In genomic region chr4:186020106-186020792, GRCh38 we compare ENCODE assay signal across 2 cellular contexts.
TF ChIP-seq lines count a peak whose summit lies in the region.

No MANE protein-coding gene starts in this region.

TF ChIP-seq in GM23338, 12 proteins besides CTCF, POLR2A, EP300 and RAD21:
- TF ChIP-seq EZH2 (IDR thresholded peaks at IDR 0.05; ENCODE audit: low read depth, unreplicated experiment), result no peak
- TF ChIP-seq JUNB (IDR thresholded peaks at IDR 0.05; ENCODE audit: unreplicated experiment), result no peak
- no peak for TF ChIP-seq ZNF114 (CRISPR knock-in tag; IDR thresholded peaks at IDR 0.05)
- no peak for TF ChIP-seq ZNF331 (CRISPR knock-in tag; IDR thresholded peaks at IDR 0.05; ENCODE audit: low read depth)
- TF ChIP-seq ZNF462 (CRISPR knock-in tag; IDR thresholded peaks at IDR 0.05), result no peak
- no peak for TF ChIP-seq EZH2phosphoT487 (IDR thresholded peaks at IDR 0.05; ENCODE audit: unreplicated experiment)
- TF ChIP-seq STAT1 (IDR thresholded peaks at IDR 0.05; ENCODE audit: unreplicated experiment), result no peak
- TF ChIP-seq, protein P1, sequence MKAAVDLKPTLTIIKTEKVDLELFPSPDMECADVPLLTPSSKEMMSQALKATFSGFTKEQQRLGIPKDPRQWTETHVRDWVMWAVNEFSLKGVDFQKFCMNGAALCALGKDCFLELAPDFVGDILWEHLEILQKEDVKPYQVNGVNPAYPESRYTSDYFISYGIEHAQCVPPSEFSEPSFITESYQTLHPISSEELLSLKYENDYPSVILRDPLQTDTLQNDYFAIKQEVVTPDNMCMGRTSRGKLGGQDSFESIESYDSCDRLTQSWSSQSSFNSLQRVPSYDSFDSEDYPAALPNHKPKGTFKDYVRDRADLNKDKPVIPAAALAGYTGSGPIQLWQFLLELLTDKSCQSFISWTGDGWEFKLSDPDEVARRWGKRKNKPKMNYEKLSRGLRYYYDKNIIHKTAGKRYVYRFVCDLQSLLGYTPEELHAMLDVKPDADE (IDR thresholded peaks at IDR 0.05), result no peak
- TF ChIP-seq REST (IDR thresholded peaks at IDR 0.05; ENCODE audit: unreplicated experiment), result no peak
- no peak for TF ChIP-seq POLR2AphosphoS5 (IDR thresholded peaks at IDR 0.05; ENCODE audit: low read depth)

TF ChIP-seq in H1, 55 proteins besides CTCF, POLR2A, EP300 and RAD21:
- TF ChIP-seq TBP (IDR thresholded peaks at IDR 0.05; ENCODE audit: low read depth, low read length), result no peak
- TF ChIP-seq SRF (IDR thresholded peaks at IDR 0.05; ENCODE audit: low read depth, low read length), result no peak
